ENCODE assay signal across 6 cellular contexts in the genomic region with DNA sequence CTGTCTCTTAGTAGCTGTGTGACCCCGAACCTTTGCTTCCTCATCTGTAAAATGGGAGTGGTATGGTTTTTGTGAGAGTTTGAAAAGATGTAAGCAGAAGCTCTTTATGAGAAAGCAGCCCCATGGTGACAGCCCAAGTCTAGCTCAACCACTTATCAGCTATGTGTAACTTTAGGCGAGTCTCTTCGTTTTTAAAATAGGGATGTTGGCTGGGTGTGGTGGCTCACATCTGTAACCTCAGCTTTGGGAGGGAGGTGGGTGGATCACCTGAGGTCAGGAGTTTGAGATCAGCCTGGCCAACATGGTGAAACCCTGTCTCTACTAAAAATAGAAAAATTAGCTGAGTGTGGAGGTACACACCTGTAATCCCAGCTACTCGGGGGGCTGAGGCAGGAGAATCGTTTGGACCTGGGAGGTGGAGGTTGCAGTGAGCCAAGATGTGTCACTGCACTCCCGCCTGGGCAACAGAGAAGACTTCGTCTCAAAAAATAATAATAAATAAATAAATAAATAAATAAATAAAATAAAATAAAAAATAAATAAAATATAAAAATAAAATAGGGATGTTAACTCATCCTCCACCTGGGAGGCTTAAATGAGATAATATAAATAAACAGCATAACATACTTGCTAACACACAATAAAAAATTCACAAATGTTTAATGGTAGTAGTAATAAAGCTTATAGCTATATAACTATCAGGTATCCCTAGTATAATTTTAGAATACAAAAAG.
"Had no signal": no experiment of that assay in that cellular context is flagged by ENCODE, and none has a peak within 500 bp of the region (broad histone marks: within the 10 kb centered on the region; RNA-seq: fewer than 3 reads in every experiment).

No MANE protein-coding gene starts in this region.

- DNase-seq: GOT3, H7, HCEC 1CT, IMR-90, KBM-7 had no signal

- FAIRE-seq: HTR-8/SVneo had no signal
